24 cellular contexts compared by ENCODE assay signal in the genomic region with DNA sequence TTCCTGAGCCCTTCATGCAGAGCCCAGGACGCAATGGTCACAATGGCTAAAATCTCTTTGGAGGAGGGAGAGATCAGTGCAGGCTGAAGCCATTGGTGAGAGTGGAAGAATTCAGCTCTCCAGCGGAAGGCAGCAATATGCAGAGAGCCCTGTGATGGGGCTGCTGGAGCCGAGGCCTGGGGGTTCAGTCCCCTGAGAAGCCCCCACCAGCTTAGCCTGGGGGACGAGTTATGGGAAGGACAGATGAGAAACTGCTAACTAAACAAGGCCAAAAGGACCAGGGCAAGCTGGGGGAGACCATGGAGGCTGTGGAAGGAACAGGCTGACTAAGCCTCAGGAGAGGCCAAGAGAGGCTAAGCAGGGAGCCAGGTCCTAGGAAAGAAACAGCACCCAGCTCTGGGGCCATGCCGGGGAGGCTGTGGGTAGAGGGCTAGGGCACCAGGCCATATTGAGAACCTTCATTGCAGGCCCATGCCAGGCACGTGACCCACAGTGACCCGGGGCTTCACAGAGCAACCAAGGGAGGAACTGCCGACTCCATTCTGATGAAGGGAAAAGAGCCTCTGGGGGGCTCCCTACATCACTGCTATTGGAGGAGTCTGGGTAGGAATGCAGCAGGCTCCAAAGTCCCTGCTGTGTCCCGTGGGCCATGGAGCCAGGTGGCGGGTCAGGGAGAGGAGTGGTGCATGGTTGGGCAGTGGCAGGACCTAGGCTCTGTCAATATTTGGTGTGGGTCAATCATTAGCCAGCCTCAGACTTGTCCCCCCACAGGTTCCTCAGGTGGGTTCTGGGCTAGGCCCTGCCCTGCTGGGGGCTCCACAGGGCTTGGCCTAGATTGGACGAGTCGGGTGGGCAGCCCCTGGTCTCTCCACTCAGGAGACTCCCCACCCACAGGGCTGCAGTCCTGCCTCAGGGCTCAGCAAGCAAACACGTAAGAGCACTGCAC. TPM values are rescaled to one million over a fixed set of nuclear protein-coding genes. Genes with fewer than 3 reads are reported as not detected.
DNase-seq lines count a peak whose midpoint lies in the region; ATAC-seq, FAIRE-seq and TF ChIP-seq lines count a peak whose summit lies in the region.
"Had no signal": no experiment of that assay in that cellular context is flagged by ENCODE, and none has a peak within 500 bp of the region (broad histone marks: within the 10 kb centered on the region; RNA-seq: fewer than 3 reads in every experiment).

No MANE protein-coding gene starts in this region.

- ATAC-seq in pancreas = peak; percentile 97 to 99 (median 98)
- ATAC-seq in aorta (ENCODE audit: low FRiP score) = no peak
- no peak for ATAC-seq in HG02973 (IDR thresholded peaks at IDR 0.05; ENCODE audit: unreplicated experiment)
- ATAC-seq: activated T-helper 17 cell treated with anti-CD3 and anti-CD28 coated beads, Interleukin-2, amount 50 U/mL, for 72 hours; effector memory CD8-positive, alpha-beta T cell; SK-N-SH treated with all-trans-retinoic acid at 6 μM for 48 hours had no signal

- peak overlapping the region; percentile 84 for H3K27ac Mint-ChIP-seq in Caco-2 (ENCODE audit: unreplicated experiment)
- H3K27ac Mint-ChIP-seq: activated naive CD8-positive, alpha-beta T cell treated with anti-CD3 and anti-CD28 coated beads for 36 hours; activated T-helper 17 cell treated with anti-CD3 and anti-CD28 coated beads, Interleukin-2, amount 50 U/mL, for 72 hours; effector memory CD8-positive, alpha-beta T cell had no signal

- TF ChIP-seq CTCF in Caco-2 (IDR thresholded peaks at IDR 0.05; ENCODE audit: insufficient read depth in 1 of 2, low read depth in 1 of 2, low read length in 1 of 2, severe bottlenecking in 1 of 2, unreplicated experiment in 1 of 2) (peak in 1 of 2 experiments; percentile 21), VCaP (conservative IDR thresholded peaks at IDR 0.05) (no peak), liver (IDR thresholded peaks at IDR 0.05; ENCODE audit: low read depth, low read length, missing input control) (peak; percentile 3), pancreas (IDR thresholded peaks at IDR 0.05) (no peak), sigmoid colon (IDR thresholded peaks at IDR 0.05) (no peak)

- TF ChIP-seq POLR2A in sigmoid colon (IDR thresholded peaks at IDR 0.05) = no peak

- H3K4me1 ChIP-seq in Caco-2 (peaks cover 19% of the 10 kb centered on the region), liver (ENCODE audit: control insufficient read depth in 4 of 4, insufficient read depth in 4 of 4, low read length in 3 of 4) (peaks cover 14 to 32% (median 16%) of the 10 kb centered on the region in 4 donors), pancreas (peaks cover 7 to 12% (median 7%) of the 10 kb centered on the region in 3 donors), aorta (ENCODE audit: control insufficient read depth in 1 of 2, insufficient read depth in 2 of 2, low read length in 2 of 2) (no peaks in the 10 kb centered on the region), sigmoid colon (no peaks in the 10 kb centered on the region)
- H3K4me1 ChIP-seq: esophagus squamous epithelium, uterus had no signal

- WGBS in liver = 51% methylated on average over 13 of the region's 13 CpGs
- WGBS in pancreas, 2 donors = 52 to 54% methylated on average over 13 of the region's 13 CpGs
- WGBS in aorta, 2 donors = 86 to 87% methylated on average over 13 of the region's 13 CpGs
- WGBS in sigmoid colon, 2 donors = 58 to 84% methylated on average over 13 of the region's 13 CpGs

- H3K9me3 ChIP-seq in Caco-2 = peaks cover 13% of the 10 kb centered on the region
- H3K9me3 ChIP-seq in liver (ENCODE audit: control insufficient read depth in 4 of 4, low read length in 3 of 4) = peaks cover 0 to 2% (median 0%) of the 10 kb centered on the region in 4 donors
- no peaks in the 10 kb centered on the region for H3K9me3 ChIP-seq in pancreas
- no peaks in the 10 kb centered on the region for H3K9me3 ChIP-seq in aorta (ENCODE audit: control insufficient read depth, low read length)
- peaks cover 0 to 7% (median 3%) of the 10 kb centered on the region in 4 donors for H3K9me3 ChIP-seq in sigmoid colon
- H3K9me3 ChIP-seq: uterus had no signal

- intact Hi-C loops in Caco-2 (cut with micrococcal nuclease; ENCODE audit: unreplicated experiment) (loop anchor here (1.0 kb wide), 2 partner anchors 17 to 41 kb away; no protein-coding TSS in a partner anchor), pancreas (cut with DNase I) (no loop called here), aorta (cut with DNase I) (no loop called here), sigmoid colon (cut with DNase I) (no loop called here)

- no peaks in the 10 kb centered on the region for H3K27me3 Mint-ChIP-seq in Caco-2 (ENCODE audit: insufficient read depth, unreplicated experiment)
- H3K27me3 Mint-ChIP-seq: activated naive CD8-positive, alpha-beta T cell treated with anti-CD3 and anti-CD28 coated beads for 36 hours; activated T-helper 17 cell treated with anti-CD3 and anti-CD28 coated beads, Interleukin-2, amount 50 U/mL, for 72 hours; effector memory CD8-positive, alpha-beta T cell had no signal

- CTCF ChIA-PET in Caco-2 (lab: Charles Lee) = interaction anchor here (0.8 to 1.6 kb wide), 2 partner anchors 16 to 23 kb away, joined by 3 to 4 read pairs; no protein-coding TSS in a partner anchor

- FAIRE-seq in pancreas (lab: Jason Lieb, UNC) = no peak

- no peaks in the 10 kb centered on the region; the same call in 1 of the 2 replicates for H3K36me3 ChIP-seq in Caco-2 (ENCODE audit: control insufficient read depth, insufficient read depth, low read length)
- H3K36me3 ChIP-seq in liver (ENCODE audit: control insufficient read depth in 4 of 4, insufficient read depth in 3 of 4, low read depth in 1 of 4, low read length in 3 of 4) = no peaks in the 10 kb centered on the region
- H3K36me3 ChIP-seq in pancreas = no peaks in the 10 kb centered on the region
- no peaks in the 10 kb centered on the region for H3K36me3 ChIP-seq in aorta (ENCODE audit: control insufficient read depth in 1 of 2, insufficient read depth in 2 of 2, low read length in 1 of 2)
- H3K36me3 ChIP-seq in sigmoid colon = no peaks in the 10 kb centered on the region
- H3K36me3 ChIP-seq: esophagus squamous epithelium, uterus, WERI-Rb-1 had no signal

- peak; percentile 71 to 82 for TF ChIP-seq RAD21 in liver (IDR thresholded peaks at IDR 0.05)

- H3K4me3 ChIP-seq in Caco-2 (ENCODE audit: low read depth, low read length) = no peak overlapping the region
- no peak overlapping the region for H3K4me3 ChIP-seq in liver (ENCODE audit: low read depth in 1 of 3, low read length in 3 of 3)
- H3K4me3 ChIP-seq in pancreas = no peak overlapping the region
- H3K4me3 ChIP-seq in aorta (ENCODE audit: low read length in 2 of 2) = no peak overlapping the region
- H3K4me3 ChIP-seq in sigmoid colon = no peak overlapping the region
- H3K4me3 ChIP-seq: esophagus squamous epithelium, uterus had no signal

- BruUV-seq in Caco-2 (replicated peaks; lab: Mats Ljungman, UMichigan) = no TSS peak

- peak overlapping the region; percentile 34 for H3K4me3 Mint-ChIP-seq in Caco-2 (ENCODE audit: unreplicated experiment)
- H3K4me3 Mint-ChIP-seq: activated naive CD8-positive, alpha-beta T cell treated with anti-CD3 and anti-CD28 coated beads for 36 hours; activated T-helper 17 cell treated with anti-CD3 and anti-CD28 coated beads, Interleukin-2, amount 50 U/mL, for 72 hours; effector memory CD8-positive, alpha-beta T cell had no signal

- POLR2A ChIA-PET in Caco-2 (lab: Charles Lee) = no interaction called here

- peaks cover 5% of the 10 kb centered on the region for H3K36me3 Mint-ChIP-seq in Caco-2 (ENCODE audit: insufficient read depth, unreplicated experiment)

- H3K9ac ChIP-seq in liver (ENCODE audit: low read depth in 1 of 2, low read length in 2 of 2) = peak overlapping the region in 1 of 2 donors; percentile 67

- DNase-seq in Caco-2 = peak; percentile 83 to 93
- DNase-seq in pancreas = peak in 5 of 6 donors; percentile 60 to 83 (median 74)
- no peak for DNase-seq in aorta
- DNase-seq in SHP77 treated with DMSO at 0.1 percent for 48 hours (lab: John Stamatoyannopoulos, UW) = no peak
- DNase-seq in sigmoid colon = no peak
- DNase-seq: activated CD8-positive, alpha-beta memory T cell treated with anti-CD3 and anti-CD28 coated beads, Interleukin-2, amount 50 U/mL, for 4 hours; activated naive CD8-positive, alpha-beta T cell treated with anti-CD3 and anti-CD28 coated beads for 36 hours; effector memory CD8-positive, alpha-beta T cell; esophagus squamous epithelium; midbrain; NCI-H1092; NCI-H1930; NCI-H2227 treated with DMSO at 0.1 percent for 48 hours; NCI-H748 treated with DMSO at 0.1 percent for 48 hours; retina; uterus; WERI-Rb-1 had no signal

- H3K27ac ChIP-seq in VCaP = peak overlapping the region; percentile 16; the same call in 1 of the 2 replicates
- H3K27ac ChIP-seq in liver (ENCODE audit: low read depth in 1 of 2, low read length in 2 of 2) = peak overlapping the region; percentile 88 to 94
- H3K27ac ChIP-seq in pancreas = peak overlapping the region in 3 of 4 donors; percentile 9 to 71 (median 60)
- H3K27ac ChIP-seq in aorta (ENCODE audit: low read depth in 1 of 2, low read length in 2 of 2) = no peak overlapping the region
- H3K27ac ChIP-seq in sigmoid colon = no peak overlapping the region
- H3K27ac ChIP-seq: esophagus squamous epithelium, RWPE1, uterus, WERI-Rb-1 had no signal

- H3K27me3 ChIP-seq in Caco-2 (replicated peaks; ENCODE audit: control insufficient read depth, insufficient read depth, low read length) = no peaks in the 10 kb centered on the region
- H3K27me3 ChIP-seq in liver (ENCODE audit: control insufficient read depth in 4 of 4, insufficient read depth in 4 of 4, low read length in 3 of 4) = no peaks in the 10 kb centered on the region
- H3K27me3 ChIP-seq in pancreas = no peaks in the 10 kb centered on the region
- no peaks in the 10 kb centered on the region for H3K27me3 ChIP-seq in aorta (ENCODE audit: control insufficient read depth in 1 of 2, insufficient read depth in 2 of 2, low read length in 1 of 2)
- H3K27me3 ChIP-seq in sigmoid colon = no peaks in the 10 kb centered on the region
- H3K27me3 ChIP-seq: esophagus squamous epithelium, uterus had no signal

- H3K9me3 Mint-ChIP-seq in Caco-2 (ENCODE audit: unreplicated experiment) = peaks cover 21% of the 10 kb centered on the region
- H3K9me3 Mint-ChIP-seq: effector memory CD8-positive, alpha-beta T cell had no signal

- H3K4me1 Mint-ChIP-seq in Caco-2 (ENCODE audit: low read depth, unreplicated experiment) = peaks cover 6% of the 10 kb centered on the region
- H3K4me1 Mint-ChIP-seq: activated naive CD8-positive, alpha-beta T cell treated with anti-CD3 and anti-CD28 coated beads for 36 hours; activated T-helper 17 cell treated with anti-CD3 and anti-CD28 coated beads, Interleukin-2, amount 50 U/mL, for 72 hours had no signal

- no peak for TF ChIP-seq EP300 in sigmoid colon (IDR thresholded peaks at IDR 0.05)

RNA-seq across cellular contexts. Expression of gene PROC, which starts 19.8 kb away (rescaled TPM):
- total RNA-seq in Caco-2 (2022) (4.1 and 6.4 TPM in 2 replicates), liver (100 to 1,000 TPM; 150 to 376 TPM), pancreas (under 1 TPM in 3 of 6 donors, not detected in 3; 0.26 to 0.86 (median 0.41) TPM), aorta (under 1 TPM in 1 of 2 donors, not detected in 1; 0.58 TPM), sigmoid colon (not detected)
- polyA plus RNA-seq in liver (100 to 1,000 TPM; 305 to 407 TPM), pancreas (1 to 10 TPM; 1.7 to 3.2 TPM), aorta (under 1 TPM; 0.26 to 0.50 TPM), sigmoid colon (1 to 10 TPM; 1.4 to 7.8 (median 1.8) TPM)
- total RNA-seq: activated naive CD8-positive, alpha-beta T cell treated with anti-CD3 and anti-CD28 coated beads for 36 hours; activated T-helper 17 cell treated with anti-CD3 and anti-CD28 coated beads, Interleukin-2, amount 50 U/mL, for 72 hours; T-helper 2 cell treated with Interferon-gamma antibody and Interleukin-4, amounts not matched to agents 100 ng/mL and 5 ng/mL, for 36 hours had no signal

RNA-seq across cellular contexts. Expression of gene MAP3K2, which starts 50.3 kb away (rescaled TPM):
- total RNA-seq in Caco-2 (2022) (35.0 and 38.7 TPM in 2 replicates), liver (10 to 100 TPM; 22.0 to 46.2 TPM), pancreas (10 to 100 TPM; 21.0 to 37.6 (median 24.6) TPM), aorta (10 to 100 TPM; 67.6 to 79.3 TPM), sigmoid colon (10 to 100 TPM; 39.9 to 52.2 (median 47.7) TPM)
- polyA plus RNA-seq in liver (10 to 100 TPM in 1 of 2 donors, 1 to 10 TPM in 1; 5.9 to 12.1 TPM), pancreas (1 to 10 TPM; 4.2 to 6.9 TPM), aorta (10 to 100 TPM in 1 of 2 donors, 1 to 10 TPM in 1; 6.6 to 13.5 TPM), sigmoid colon (10 to 100 TPM in 1 of 3 donors, 1 to 10 TPM in 2; 9.0 to 10.4 (median 9.2) TPM)

Comparison
In these comparisons a context has a peak if more than half of its experiments do, and no peak if none do; other contexts are left out.
1. DNase-seq: peak in Caco-2 (2 of 2) and pancreas (5 of 6); none in aorta (0 of 2), SHP77 treated with DMSO at 0.1 percent for 48 hours (single experiment) and sigmoid colon (single experiment).
2. H3K27ac ChIP-seq: peak in VCaP (single experiment), liver (2 of 2) and pancreas (3 of 4); none in aorta (0 of 2) and sigmoid colon (0 of 4).
3. ATAC-seq: peak in pancreas (4 of 4); none in aorta (single experiment) and HG02973 (single experiment).
4. RNA of gene PROC, which starts 19.8 kb away (total RNA-seq): 150 to 376 TPM in liver; 4.1 to 6.4 TPM in Caco-2, 0.58 TPM in aorta, 0.26 to 0.86 TPM in pancreas and not detected in sigmoid colon; every median in the first group is over 10 times any median in the second.